ENCODE assay signal across 12 cellular contexts in genomic region chr2:213234641-213235040, GRCh38. TPM values are rescaled to one million over a fixed set of nuclear protein-coding genes. Genes with fewer than 3 reads are reported as not detected.
DNase-seq lines count a peak whose midpoint lies in the region; ATAC-seq and TF ChIP-seq lines count a peak whose summit lies in the region.
"Had no signal": no experiment of that assay in that cellular context is flagged by ENCODE, and none has a peak within 500 bp of the region (broad histone marks: within the 10 kb centered on the region; RNA-seq: fewer than 3 reads in every experiment).

No MANE protein-coding gene starts in this region.

- ATAC-seq in activated B cell treated with CpG ODN at 0.5 μM for 24 hours (ENCODE audit: low read depth) (no peak), left cardiac atrium (no peak)
- ATAC-seq: foreskin keratinocyte had no signal

- BruUV-seq in A673 (replicated peaks; lab: Mats Ljungman, UMichigan): no TSS peak

- DNase-seq in A673 (ENCODE audit: low spot score) (peak; percentile 81), activated B cell treated with CpG ODN at 0.5 μM for 24 hours (no peak), iPS-NIHi7 (ENCODE audit: extremely low spot score) (peak; percentile 12), KBM-7 (no peak), left cardiac atrium (no peak), prostate gland (ENCODE audit: low spot score) (no peak), HK-2 (ENCODE audit: unreplicated experiment) (no peak)
- DNase-seq: DMS79 treated with DMSO at 0.1 percent for 48 hours, foreskin keratinocyte, NCI-H2081 treated with DMSO at 0.1 percent for 48 hours had no signal

- H3K27me3 ChIP-seq in A673 (replicated peaks; ENCODE audit: insufficient read depth, low read depth, low read length, poor library complexity): no peaks in the 10 kb centered on the region
- H3K27me3 ChIP-seq in prostate gland (replicated peaks; ENCODE audit: insufficient read depth): no peaks in the 10 kb centered on the region
- H3K27me3 ChIP-seq: foreskin keratinocyte had no signal

- peak overlapping the region; percentile 85 for H3K27ac Mint-ChIP-seq in activated B cell treated with CpG ODN at 0.5 μM for 24 hours

- TF ChIP-seq CTCF in A673 (conservative IDR thresholded peaks at IDR 0.05; ENCODE audit: low read depth, low read length) (no peak), activated B cell treated with CpG ODN at 0.5 μM for 24 hours (IDR thresholded peaks at IDR 0.05) (no peak), prostate gland (IDR thresholded peaks at IDR 0.05) (no peak)

- peaks cover 3% of the 10 kb centered on the region for H3K27me3 Mint-ChIP-seq in activated B cell treated with CpG ODN at 0.5 μM for 24 hours

- peaks cover 2% of the 10 kb centered on the region for H3K36me3 Mint-ChIP-seq in activated B cell treated with CpG ODN at 0.5 μM for 24 hours (ENCODE audit: low read depth)

- H3K36me3 ChIP-seq in A673 (ENCODE audit: insufficient read depth, low read length, poor library complexity, severe bottlenecking) (no peaks in the 10 kb centered on the region), prostate gland (no peaks in the 10 kb centered on the region)

- H3K4me3 ChIP-seq in A673 (ENCODE audit: low read depth, low read length, poor library complexity, severe bottlenecking) (no peak overlapping the region), GM08714 (ENCODE audit: low read length) (peak overlapping the region; percentile 53; the same call in 1 of the 2 replicates), prostate gland (no peak overlapping the region)

- H3K27ac ChIP-seq in A673 (ENCODE audit: low read depth, low read length, poor library complexity, severe bottlenecking) (peak overlapping the region; percentile 19), prostate gland (no peak overlapping the region)
- H3K27ac ChIP-seq: foreskin keratinocyte, parathyroid adenoma had no signal

- peaks cover 77% of the 10 kb centered on the region for H3K4me1 Mint-ChIP-seq in activated B cell treated with CpG ODN at 0.5 μM for 24 hours

- no peaks in the 10 kb centered on the region for H3K9me3 Mint-ChIP-seq in activated B cell treated with CpG ODN at 0.5 μM for 24 hours

- H3K9me3 ChIP-seq in A673 (ENCODE audit: low read depth, low read length, poor library complexity, severe bottlenecking): no peaks in the 10 kb centered on the region
- H3K9me3 ChIP-seq in prostate gland: no peaks in the 10 kb centered on the region

- POLR2A ChIA-PET in A673 (lab: Charles Lee; ENCODE audit: low non-redundant PET): no interaction called here
- POLR2A ChIA-PET in activated B cell treated with CpG ODN at 0.5 μM for 24 hours (lab: Charles Lee): interaction anchor here (1.3 to 5.0 kb wide), 2 partner anchors 78 to 83 kb away, joined by 5 to 52 read pairs; partner anchors contain the start of gene IKZF2

- 92% methylated on average over 1 of the region's 1 CpG for WGBS in prostate gland

- intact Hi-C loops in A673 (cut with micrococcal nuclease; ENCODE audit: unreplicated experiment) (loop anchor here (5.0 kb wide), 1 partner anchor 332 kb away; no protein-coding TSS in a partner anchor), activated B cell treated with CpG ODN at 0.5 μM for 24 hours (cut with micrococcal nuclease) (loop anchor here (5.0 kb wide), 1 partner anchor 217 kb away; no protein-coding TSS in a partner anchor), left cardiac atrium (cut with DNase I) (no loop called here), prostate gland (cut with DNase I) (no loop called here)

- H3K4me1 ChIP-seq in A673 (ENCODE audit: insufficient read depth, low read length, poor library complexity, severe bottlenecking) (peaks cover 67% of the 10 kb centered on the region), prostate gland (replicated peaks) (no peaks in the 10 kb centered on the region)
- H3K4me1 ChIP-seq: parathyroid adenoma had no signal

- in situ Hi-C loops in KBM-7 (cut with MboI; ENCODE audit: low pct_unique_long_range_greater_than_20kb, low sequenced_read_pairs): no loop called here

- peak overlapping the region; percentile 32 for H3K4me3 Mint-ChIP-seq in activated B cell treated with CpG ODN at 0.5 μM for 24 hours

- CTCF ChIA-PET in A673 (lab: Charles Lee) (no interaction called here), activated B cell treated with CpG ODN at 0.5 μM for 24 hours (lab: Charles Lee) (interaction anchor here (0.5 to 2.8 kb wide), 2 partner anchors 11 to 548 kb away, joined by 3 to 8 read pairs; no protein-coding TSS in a partner anchor)

- TF ChIP-seq POLR2A in prostate gland (IDR thresholded peaks at IDR 0.05): no peak

RNA-seq across cellular contexts. Expression of gene SPAG16, which starts 49.6 kb away (rescaled TPM):
- total RNA-seq in A673 (2021): 13.1 and 21.7 TPM in 2 replicates
- 11.2 and 11.5 TPM in 2 replicates for total RNA-seq in activated B cell treated with CpG ODN at 0.5 μM for 24 hours
- 10 to 100 TPM; 16.8 to 18.6 TPM for total RNA-seq in left cardiac atrium
- total RNA-seq in prostate gland: 10 to 100 TPM; 27.1 to 29.2 TPM

Comparison
In these comparisons a context has a peak if more than half of its experiments do, and no peak if none do; other contexts are left out.
1. DNase-seq: peak in A673 (single experiment) and iPS-NIHi7 (single experiment); none in activated B cell treated with CpG ODN at 0.5 μM for 24 hours (single experiment), KBM-7 (single experiment), left cardiac atrium (single experiment), prostate gland (single experiment) and HK-2 (single experiment).
2. intact Hi-C loops: an anchor here in A673 (5.0 kb wide) and activated B cell treated with CpG ODN at 0.5 μM for 24 hours (5.0 kb wide); none called in left cardiac atrium and prostate gland.